In genomic region chr9:127968046-127968445, GRCh38 we compare ENCODE assay signal across 8 cellular contexts. TPM values are rescaled to one million over a fixed set of nuclear protein-coding genes. Genes with fewer than 3 reads are reported as not detected.
DNase-seq lines count a peak whose midpoint lies in the region; ATAC-seq and TF ChIP-seq lines count a peak whose summit lies in the region.

No MANE protein-coding gene starts in this region.

- peaks cover 89% of the 10 kb centered on the region for H3K4me1 Mint-ChIP-seq in activated T-helper 1 cell treated with anti-CD3 and anti-CD28 coated beads, Interleukin-12 subunit alpha, Interleukin-12 subunit beta, Interleukin-2, Interleukin-4 antibody, amounts not matched to agents 30 ng/mL and 10 ng/mL and 1 ng/mL, durations not matched to agents 14 hours and 24 hours and 36 hours (ENCODE audit: low read depth)

- H3K36me3 Mint-ChIP-seq in activated T-helper 1 cell treated with anti-CD3 and anti-CD28 coated beads, Interleukin-12 subunit alpha, Interleukin-12 subunit beta, Interleukin-2, Interleukin-4 antibody, amounts not matched to agents 30 ng/mL and 10 ng/mL and 1 ng/mL, durations not matched to agents 14 hours and 24 hours and 36 hours (ENCODE audit: low read depth): peaks cover 15% of the 10 kb centered on the region

- peak; percentile 40 for TF ChIP-seq CTCF in kidney epithelial cell (IDR thresholded peaks at IDR 0.05; ENCODE audit: insufficient read depth, low read length, poor library complexity, severe bottlenecking)
- no peak for TF ChIP-seq CTCF in GM13976 (IDR thresholded peaks at IDR 0.05; ENCODE audit: borderline replicate concordance, control extremely low read depth, extremely low read depth, insufficient read depth, missing control alignments)

- no peak for ATAC-seq in GM19035 (IDR thresholded peaks at IDR 0.05; ENCODE audit: unreplicated experiment)

- no peak overlapping the region for H3K4me3 ChIP-seq in kidney epithelial cell (ENCODE audit: low read depth, low read length)
- no peak overlapping the region for H3K4me3 ChIP-seq in thymus (ENCODE audit: low read length)

- intact Hi-C loops in activated T-helper 1 cell treated with anti-CD3 and anti-CD28 coated beads, Interleukin-12 subunit alpha, Interleukin-12 subunit beta, Interleukin-2, Interleukin-4 antibody, amounts not matched to agents 30 ng/mL and 10 ng/mL and 1 ng/mL, durations not matched to agents 14 hours and 24 hours and 36 hours (cut with micrococcal nuclease): no loop called here

- H3K36me3 ChIP-seq in kidney epithelial cell (ENCODE audit: control insufficient read depth, insufficient read depth, low read length): no peaks in the 10 kb centered on the region
- peaks cover 21% of the 10 kb centered on the region for H3K36me3 ChIP-seq in thymus (ENCODE audit: control insufficient read depth, insufficient read depth)

- H3K4me3 Mint-ChIP-seq in activated T-helper 1 cell treated with anti-CD3 and anti-CD28 coated beads, Interleukin-12 subunit alpha, Interleukin-12 subunit beta, Interleukin-2, Interleukin-4 antibody, amounts not matched to agents 30 ng/mL and 10 ng/mL and 1 ng/mL, durations not matched to agents 14 hours and 24 hours and 36 hours: peak overlapping the region; percentile 35

- WGBS in thymus: 69% methylated on average over 3 of the region's 3 CpGs

- DNase-seq in activated CD4-positive, alpha-beta T cell treated with anti-CD3 and anti-CD28 coated beads for 4 hours: peak; percentile 59 to 60
- DNase-seq in activated CD4-positive, alpha-beta T cell treated with anti-CD3 and anti-CD28 coated beads, Interleukin-2, amount 50 U/mL, for 1 hour: no peak
- DNase-seq in activated T-helper 1 cell treated with anti-CD3 and anti-CD28 coated beads, Interleukin-12 subunit alpha, Interleukin-12 subunit beta, Interleukin-2, Interleukin-4 antibody, amounts not matched to agents 30 ng/mL and 10 ng/mL and 1 ng/mL, durations not matched to agents 14 hours and 24 hours and 36 hours (ENCODE audit: low spot score): no peak
- peak; percentile 70 for DNase-seq in kidney epithelial cell (ENCODE audit: low read depth)
- no peak for DNase-seq in GM13976 (ENCODE audit: low spot score)
- DNase-seq in D341Med (ENCODE audit: low spot score): no peak

- in situ Hi-C loops in GM13976 (cut with MboI; ENCODE audit: low sequenced_read_pairs, unreplicated experiment): no loop called here

- H3K27ac ChIP-seq in thymus (ENCODE audit: low read depth): peak overlapping the region; percentile 48

- no peaks in the 10 kb centered on the region for H3K9me3 Mint-ChIP-seq in activated T-helper 1 cell treated with anti-CD3 and anti-CD28 coated beads, Interleukin-12 subunit alpha, Interleukin-12 subunit beta, Interleukin-2, Interleukin-4 antibody, amounts not matched to agents 30 ng/mL and 10 ng/mL and 1 ng/mL, durations not matched to agents 14 hours and 24 hours and 36 hours

- H3K4me1 ChIP-seq in thymus (ENCODE audit: control insufficient read depth, insufficient read depth, low read length): peaks cover 70% of the 10 kb centered on the region

- H3K27me3 Mint-ChIP-seq in activated T-helper 1 cell treated with anti-CD3 and anti-CD28 coated beads, Interleukin-12 subunit alpha, Interleukin-12 subunit beta, Interleukin-2, Interleukin-4 antibody, amounts not matched to agents 30 ng/mL and 10 ng/mL and 1 ng/mL, durations not matched to agents 14 hours and 24 hours and 36 hours (ENCODE audit: insufficient read depth): no peaks in the 10 kb centered on the region

- H3K9me3 ChIP-seq in thymus (ENCODE audit: control insufficient read depth): no peaks in the 10 kb centered on the region

- H3K27me3 ChIP-seq in kidney epithelial cell (ENCODE audit: control insufficient read depth, insufficient read depth, low read length): no peaks in the 10 kb centered on the region
- H3K27me3 ChIP-seq in thymus (ENCODE audit: control insufficient read depth, insufficient read depth): no peaks in the 10 kb centered on the region

- no peak overlapping the region for H3K27ac Mint-ChIP-seq in activated T-helper 1 cell treated with anti-CD3 and anti-CD28 coated beads, Interleukin-12 subunit alpha, Interleukin-12 subunit beta, Interleukin-2, Interleukin-4 antibody, amounts not matched to agents 30 ng/mL and 10 ng/mL and 1 ng/mL, durations not matched to agents 14 hours and 24 hours and 36 hours

RNA-seq across cellular contexts. Expression of gene EEIG1, which starts 12.7 kb away (rescaled TPM):
- 39.8 and 43.4 TPM in 2 replicates for total RNA-seq in activated T-helper 1 cell treated with anti-CD3 and anti-CD28 coated beads, Interleukin-12 subunit alpha, Interleukin-12 subunit beta, Interleukin-2, Interleukin-4 antibody, amounts not matched to agents 30 ng/mL and 10 ng/mL and 1 ng/mL, durations not matched to agents 14 hours and 24 hours and 36 hours
- 16.5 and 29.4 TPM in 2 replicates for total RNA-seq in kidney epithelial cell
- 51.4 TPM for polyA plus RNA-seq in thymus

RNA-seq across cellular contexts. Expression of gene DPM2, which starts 30.4 kb away (rescaled TPM):
- total RNA-seq in activated T-helper 1 cell treated with anti-CD3 and anti-CD28 coated beads, Interleukin-12 subunit alpha, Interleukin-12 subunit beta, Interleukin-2, Interleukin-4 antibody, amounts not matched to agents 30 ng/mL and 10 ng/mL and 1 ng/mL, durations not matched to agents 14 hours and 24 hours and 36 hours: 62.6 and 70.2 TPM in 2 replicates
- 31.8 and 33.1 TPM in 2 replicates for total RNA-seq in kidney epithelial cell
- polyA plus RNA-seq in thymus: 32.8 TPM

RNA-seq across cellular contexts. Expression of gene PIP5KL1, which starts 37.5 kb away (rescaled TPM):
- 1.1 and 1.2 TPM in 2 replicates for total RNA-seq in activated T-helper 1 cell treated with anti-CD3 and anti-CD28 coated beads, Interleukin-12 subunit alpha, Interleukin-12 subunit beta, Interleukin-2, Interleukin-4 antibody, amounts not matched to agents 30 ng/mL and 10 ng/mL and 1 ng/mL, durations not matched to agents 14 hours and 24 hours and 36 hours
- 3.6 and 4.2 TPM in 2 replicates for total RNA-seq in kidney epithelial cell
- 1.2 TPM for polyA plus RNA-seq in thymus

RNA-seq across cellular contexts. Expression of gene ST6GALNAC4, which starts 51.2 kb away (rescaled TPM):
- total RNA-seq in activated T-helper 1 cell treated with anti-CD3 and anti-CD28 coated beads, Interleukin-12 subunit alpha, Interleukin-12 subunit beta, Interleukin-2, Interleukin-4 antibody, amounts not matched to agents 30 ng/mL and 10 ng/mL and 1 ng/mL, durations not matched to agents 14 hours and 24 hours and 36 hours: 30.8 and 31.6 TPM in 2 replicates
- total RNA-seq in kidney epithelial cell: 21.0 and 32.5 TPM in 2 replicates
- 12.8 TPM for polyA plus RNA-seq in thymus

Comparison
In these comparisons a context has a peak if more than half of its experiments do, and no peak if none do; other contexts are left out.
1. DNase-seq: peak in activated CD4-positive, alpha-beta T cell treated with anti-CD3 and anti-CD28 coated beads for 4 hours (2 of 2) and kidney epithelial cell (single experiment); none in activated CD4-positive, alpha-beta T cell treated with anti-CD3 and anti-CD28 coated beads, Interleukin-2, amount 50 U/mL, for 1 hour (single experiment), activated T-helper 1 cell treated with anti-CD3 and anti-CD28 coated beads, Interleukin-12 subunit alpha, Interleukin-12 subunit beta, Interleukin-2, Interleukin-4 antibody, amounts not matched to agents 30 ng/mL and 10 ng/mL and 1 ng/mL, durations not matched to agents 14 hours and 24 hours and 36 hours (single experiment), GM13976 (single experiment) and D341Med (single experiment).